8 cellular contexts compared by ENCODE assay signal in the genomic region with DNA sequence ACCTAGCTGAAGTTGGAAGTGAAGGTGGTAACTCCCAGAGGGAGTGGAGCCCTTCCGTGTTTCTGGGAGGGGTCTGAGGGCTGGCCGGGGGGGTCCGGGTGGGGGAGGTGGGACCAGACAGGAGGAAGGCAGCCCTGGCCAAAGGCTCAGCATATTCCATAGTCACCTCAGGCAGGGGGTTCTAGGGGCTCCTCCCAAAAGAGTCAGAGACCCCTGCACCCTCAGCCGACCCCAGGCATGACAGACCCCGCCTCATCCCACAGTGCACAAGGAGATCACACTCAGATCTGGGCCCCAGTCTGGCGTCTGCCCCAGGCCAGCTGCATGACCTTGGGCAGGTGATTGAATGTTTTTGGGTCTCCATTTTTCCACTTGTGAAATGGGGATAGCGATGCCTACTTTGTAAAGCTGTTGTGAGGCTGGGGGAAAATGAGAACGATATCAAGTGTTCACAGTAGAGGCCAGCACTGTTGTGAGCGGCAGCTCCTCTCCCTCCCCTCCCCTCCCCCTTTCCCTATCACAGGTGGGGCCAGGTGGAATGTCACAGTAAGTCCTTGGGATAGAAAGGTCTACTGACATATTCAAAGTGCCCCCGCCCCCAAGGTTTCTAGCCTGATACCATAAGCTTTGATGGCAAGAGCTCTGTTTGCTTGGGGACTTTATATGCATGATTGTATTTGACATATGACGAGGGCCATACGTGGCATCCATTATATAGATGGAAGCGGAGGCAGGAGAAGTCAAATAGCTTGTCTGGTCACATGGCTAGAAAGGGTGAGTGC. TPM values are rescaled to one million over a fixed set of nuclear protein-coding genes. Genes with fewer than 3 reads are reported as not detected.
A peak's percentile ranks its signal among the peaks of the same experiment; 100 is the strongest.
DNase-seq lines count a peak whose midpoint lies in the region; ATAC-seq and TF ChIP-seq lines count a peak whose summit lies in the region.
"Had no signal": no experiment of that assay in that cellular context is flagged by ENCODE, and none has a peak within 500 bp of the region (broad histone marks: within the 10 kb centered on the region; RNA-seq: fewer than 3 reads in every experiment).

No MANE protein-coding gene starts in this region.

- peak overlapping the region; percentile 76 for H3K4me2 ChIP-seq in HCT116 (ENCODE audit: low read length)
- peak overlapping the region; percentile 65 for H3K4me2 ChIP-seq in smooth muscle cell

- H3K27ac ChIP-seq in HCT116 (ENCODE audit: low read depth, low read length) = peak overlapping the region; percentile 89
- peak overlapping the region; percentile 97 for H3K27ac ChIP-seq in foreskin keratinocyte
- H3K27ac ChIP-seq in smooth muscle cell (ENCODE audit: low read depth) = peak overlapping the region; percentile 96

- WGBS in smooth muscle cell (ENCODE audit: low lambda C conversion rate) = 65% methylated on average over 13 of the region's 13 CpGs
- 68% methylated on average over 13 of the region's 13 CpGs for WGBS in lower leg skin, 2 donors

- no peaks in the 10 kb centered on the region for H3K36me3 ChIP-seq in HCT116 (ENCODE audit: control insufficient read depth in 1 of 2, insufficient read depth in 2 of 2, low read length in 2 of 2)
- H3K36me3 ChIP-seq in smooth muscle cell (ENCODE audit: low read depth) = no peaks in the 10 kb centered on the region

- TSS peak; percentile 45 for BruUV-seq in HCT116 (replicated peaks; lab: Mats Ljungman, UMichigan)

- POLR2A ChIA-PET in HCT116 (lab: Charles Lee) = interaction anchor here (0.6 to 9.7 kb wide), 19 partner anchors 8 to 1175 kb away, joined by 3 to 221 read pairs (median 6); a partner anchor contains a TSS

- RAD21 ChIA-PET in HCT116 (lab: Charles Lee; ENCODE audit: low non-redundant PET in 1 of 2, low total read pairs in 2 of 2, uncharacterized antibody in 2 of 2, unreplicated experiment in 2 of 2) = interaction anchor here (0.6 to 1.2 kb wide), 6 partner anchors 10 to 48 kb away, joined by 3 to 4 read pairs (median 3); no protein-coding TSS in a partner anchor

- no peak for TF ChIP-seq RAD21 in HCT116 (IDR thresholded peaks at IDR 0.05; ENCODE audit: low read depth)

- peak overlapping the region; percentile 28 to 52; a peak in 2 of 4 replicates for H3K4me3 ChIP-seq in HCT116 (replicated peaks in 1 of 2; ENCODE audit: low read depth in 1 of 2, low read length in 2 of 2)
- H3K4me3 ChIP-seq in smooth muscle cell = no peak overlapping the region
- H3K4me3 ChIP-seq in lower leg skin (ENCODE audit: low read depth, poor library complexity, severe bottlenecking) = no peak overlapping the region
- H3K4me3 ChIP-seq: mucosa of descending colon had no signal

- H3K9me3 ChIP-seq in HCT116 (ENCODE audit: control insufficient read depth in 1 of 2, insufficient read depth in 1 of 2, low read depth in 1 of 2, low read length in 2 of 2) (no peaks in the 10 kb centered on the region), smooth muscle cell (replicated peaks; ENCODE audit: low read depth) (no peaks in the 10 kb centered on the region)
- H3K9me3 ChIP-seq: mucosa of descending colon had no signal

- TF ChIP-seq CTCF in HCT116 (IDR thresholded peaks at IDR 0.05 in 2 of 3, conservative IDR thresholded peaks at IDR 0.05 in 1 of 3; ENCODE audit: borderline replicate concordance in 1 of 3, insufficient read depth in 1 of 3, low read depth in 2 of 3, low read length in 2 of 3) (no peak), foreskin keratinocyte (conservative IDR thresholded peaks at IDR 0.05) (no peak), smooth muscle cell (IDR thresholded peaks at IDR 0.05; ENCODE audit: borderline replicate concordance, insufficient read depth, poor library complexity, severe bottlenecking) (no peak), lower leg skin (IDR thresholded peaks at IDR 0.05) (no peak)

- H3K79me2 ChIP-seq in HCT116 (ENCODE audit: insufficient read depth, low read length) = no peaks in the 10 kb centered on the region
- H3K79me2 ChIP-seq in smooth muscle cell (ENCODE audit: low read depth) = no peaks in the 10 kb centered on the region

- H3K4me1 ChIP-seq in HCT116 (ENCODE audit: control insufficient read depth in 1 of 2, insufficient read depth in 2 of 2, low read length in 2 of 2) = peaks cover 74 to 86% of the 10 kb centered on the region in 2 experiments
- H3K4me1 ChIP-seq in foreskin keratinocyte = peaks cover 19% of the 10 kb centered on the region
- H3K4me1 ChIP-seq in smooth muscle cell (ENCODE audit: low read depth) = peaks cover 26% of the 10 kb centered on the region

- H2AFZ ChIP-seq in HCT116 (ENCODE audit: low read depth, low read length, poor library complexity, severe bottlenecking) = no peak overlapping the region
- no peak overlapping the region for H2AFZ ChIP-seq in smooth muscle cell (ENCODE audit: low read depth)

- peaks cover 16% of the 10 kb centered on the region for H3F3A ChIP-seq in smooth muscle cell (ENCODE audit: low read depth)

- H3K9me2 ChIP-seq in HCT116 (ENCODE audit: insufficient read depth) = no peaks in the 10 kb centered on the region

- no peaks in the 10 kb centered on the region for H3K27me3 ChIP-seq in HCT116 (ENCODE audit: insufficient read depth, low read length)
- no peaks in the 10 kb centered on the region for H3K27me3 ChIP-seq in foreskin keratinocyte
- H3K27me3 ChIP-seq in smooth muscle cell (ENCODE audit: low read depth) = no peaks in the 10 kb centered on the region

- peak overlapping the region; percentile 69 for H3K9ac ChIP-seq in HCT116 (ENCODE audit: low read length)
- H3K9ac ChIP-seq in smooth muscle cell (ENCODE audit: low read depth) = peak overlapping the region; percentile 78

- no peaks in the 10 kb centered on the region for H4K20me1 ChIP-seq in HCT116 (ENCODE audit: insufficient read depth)
- no peaks in the 10 kb centered on the region for H4K20me1 ChIP-seq in smooth muscle cell (ENCODE audit: low read depth)

- DNase-seq in HCT116 (ENCODE audit: low read depth, low spot score) = no peak
- DNase-seq in SW480 (ENCODE audit: low spot score) = peak; percentile 92
- no peak for DNase-seq in foreskin keratinocyte
- DNase-seq in smooth muscle cell (lab: John Stamatoyannopoulos, UW; ENCODE audit: unreplicated experiment) = no peak
- DNase-seq in lower leg skin (ENCODE audit: low spot score in 2 of 2) = no peak
- no peak for DNase-seq in effector CD4-positive, alpha-beta T cell
- DNase-seq in stimulated activated CD4-positive, alpha-beta T cell treated with anti-CD3 and anti-CD28 coated beads, Interleukin-1b, Interleukin-23, amount 100 ng/mL, for 48 hours = no peak

- ATAC-seq in HCT116 (no peak), foreskin keratinocyte (no peak)

- intact Hi-C loops in HCT116 (cut with micrococcal nuclease) (loop anchor here (2.0 to 10.0 kb wide), 3 partner anchors 29 to 457 kb away; no protein-coding TSS in a partner anchor), lower leg skin (cut with DNase I; ENCODE audit: low total_unique reads) (no loop called here)

- CTCF ChIA-PET in HCT116 (lab: Charles Lee) = interaction anchor here (0.7 to 1.2 kb wide), 3 partner anchors 11 to 43 kb away, joined by 3 read pairs; no protein-coding TSS in a partner anchor

- peak; percentile 54 for TF ChIP-seq POLR2A in HCT116 (IDR thresholded peaks at IDR 0.05; ENCODE audit: borderline replicate concordance, extremely low read depth, insufficient read depth, insufficient read length)
- TF ChIP-seq POLR2A in lower leg skin (IDR thresholded peaks at IDR 0.05) = no peak

TF ChIP-seq in HCT116, 20 proteins besides CTCF, POLR2A, EP300 and RAD21:
- TF ChIP-seq SIN3A (IDR thresholded peaks at IDR 0.05; ENCODE audit: low read depth) = no peak
- TF ChIP-seq SP1 (IDR thresholded peaks at IDR 0.05; ENCODE audit: low read depth) = no peak
- TF ChIP-seq ELF1 (IDR thresholded peaks at IDR 0.05; ENCODE audit: borderline replicate concordance, low read depth) = no peak
- no peak for TF ChIP-seq JUND (IDR thresholded peaks at IDR 0.05)
- no peak for TF ChIP-seq CBX3 (IDR thresholded peaks at IDR 0.05; ENCODE audit: low read depth)
- no peak for TF ChIP-seq EZH2 (IDR thresholded peaks at IDR 0.05)
- TF ChIP-seq SRF (IDR thresholded peaks at IDR 0.05; ENCODE audit: low read depth) = no peak
- no peak for TF ChIP-seq ZNF274 (IDR thresholded peaks at IDR 0.05; ENCODE audit: low read depth, low read length)
- no peak for TF ChIP-seq TCF7L2 (IDR thresholded peaks at IDR 0.05; ENCODE audit: borderline replicate concordance, extremely low read depth, insufficient read depth, insufficient read length)
- no peak for TF ChIP-seq CEBPB (IDR thresholded peaks at IDR 0.05; ENCODE audit: low read depth)
- TF ChIP-seq ZFX (IDR thresholded peaks at IDR 0.05) = no peak
- TF ChIP-seq, protein P1, sequence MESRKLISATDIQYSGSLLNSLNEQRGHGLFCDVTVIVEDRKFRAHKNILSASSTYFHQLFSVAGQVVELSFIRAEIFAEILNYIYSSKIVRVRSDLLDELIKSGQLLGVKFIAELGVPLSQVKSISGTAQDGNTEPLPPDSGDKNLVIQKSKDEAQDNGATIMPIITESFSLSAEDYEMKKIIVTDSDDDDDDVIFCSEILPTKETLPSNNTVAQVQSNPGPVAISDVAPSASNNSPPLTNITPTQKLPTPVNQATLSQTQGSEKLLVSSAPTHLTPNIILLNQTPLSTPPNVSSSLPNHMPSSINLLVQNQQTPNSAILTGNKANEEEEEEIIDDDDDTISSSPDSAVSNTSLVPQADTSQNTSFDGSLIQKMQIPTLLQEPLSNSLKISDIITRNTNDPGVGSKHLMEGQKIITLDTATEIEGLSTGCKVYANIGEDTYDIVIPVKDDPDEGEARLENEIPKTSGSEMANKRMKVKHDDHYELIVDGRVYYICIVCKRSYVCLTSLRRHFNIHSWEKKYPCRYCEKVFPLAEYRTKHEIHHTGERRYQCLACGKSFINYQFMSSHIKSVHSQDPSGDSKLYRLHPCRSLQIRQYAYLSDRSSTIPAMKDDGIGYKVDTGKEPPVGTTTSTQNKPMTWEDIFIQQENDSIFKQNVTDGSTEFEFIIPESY (IDR thresholded peaks at IDR 0.05; ENCODE audit: extremely low read depth, insufficient replicate concordance, low read length) = no peak

RNA-seq across cellular contexts. Expression of a gene that starts 33.3 kb away (rescaled TPM):
- total RNA-seq in HCT116 (2021; ENCODE audit: unreplicated experiment) (25.8 TPM), foreskin keratinocyte (23.6 and 26.6 TPM in 2 replicates), smooth muscle cell (12.5 and 14.3 TPM in 2 replicates), lower leg skin (10 to 100 TPM; 32.8 to 54.4 (median 48.1) TPM)
- polyA plus RNA-seq in HCT116 (2012) = 19.8 and 23.4 TPM in 2 replicates
- polyA plus RNA-seq in foreskin keratinocyte (18.0 and 19.7 TPM in 2 replicates), smooth muscle cell (24.5 and 26.7 TPM in 2 replicates)

RNA-seq across cellular contexts. Expression of a gene that starts 47.7 kb away (rescaled TPM):
- total RNA-seq in HCT116 (2021; ENCODE audit: unreplicated experiment) (462 TPM), foreskin keratinocyte (276 and 302 TPM in 2 replicates), smooth muscle cell (161 and 198 TPM in 2 replicates), lower leg skin (100 to 1,000 TPM; 274 to 929 (median 421) TPM)
- polyA plus RNA-seq in HCT116 (2012) = 1,030 and 1,103 TPM in 2 replicates
- polyA plus RNA-seq in foreskin keratinocyte (260 and 285 TPM in 2 replicates), smooth muscle cell (248 and 299 TPM in 2 replicates)

Comparison
In these comparisons a context has a peak if more than half of its experiments do, and no peak if none do; other contexts are left out.
1. H3K4me3 ChIP-seq: peak in HCT116 (2 of 2); none in smooth muscle cell (single experiment) and lower leg skin (single experiment).
2. Peak in every context shown above with its lines, with median percentiles within 50 percentile points of each other: H3K27ac ChIP-seq.